In genomic region chr1:246769306-246769705, GRCh38 we compare ENCODE assay signal across 13 cellular contexts. TPM values are rescaled to one million over a fixed set of nuclear protein-coding genes. Genes with fewer than 3 reads are reported as not detected.
A peak's percentile ranks its signal among the peaks of the same experiment; 100 is the strongest.
DNase-seq lines count a peak whose midpoint lies in the region; ATAC-seq lines count a peak whose summit lies in the region.
"Had no signal": no experiment of that assay in that cellular context is flagged by ENCODE, and none has a peak within 500 bp of the region (broad histone marks: within the 10 kb centered on the region; RNA-seq: fewer than 3 reads in every experiment).

No MANE protein-coding gene starts in this region.

- in situ Hi-C loops in KBM-7 (cut with MboI; ENCODE audit: low pct_unique_long_range_greater_than_20kb, low sequenced_read_pairs): no loop called here

- H3K9me3 Mint-ChIP-seq in activated naive CD4-positive, alpha-beta T cell treated with anti-CD3 and anti-CD28 coated beads, Interleukin-2, amount 50 U/mL, for 72 hours: no peaks in the 10 kb centered on the region
- H3K9me3 Mint-ChIP-seq: activated T-helper 1 cell treated with anti-CD3 and anti-CD28 coated beads, Interleukin-12 subunit alpha, Interleukin-12 subunit beta, Interleukin-2, Interleukin-4 antibody, amounts not matched to agents 30 ng/mL and 10 ng/mL and 1 ng/mL, durations not matched to agents 14 hours and 24 hours and 36 hours; CD4-positive, alpha-beta T cell; natural killer cell had no signal

- no peak overlapping the region for H3K27ac Mint-ChIP-seq in activated naive CD4-positive, alpha-beta T cell treated with anti-CD3 and anti-CD28 coated beads, Interleukin-2, amount 50 U/mL, for 72 hours
- H3K27ac Mint-ChIP-seq: activated T-helper 1 cell treated with anti-CD3 and anti-CD28 coated beads, Interleukin-12 subunit alpha, Interleukin-12 subunit beta, Interleukin-2, Interleukin-4 antibody, amounts not matched to agents 30 ng/mL and 10 ng/mL and 1 ng/mL, durations not matched to agents 14 hours and 24 hours and 36 hours; CD4-positive, alpha-beta T cell; natural killer cell had no signal

- intact Hi-C loops in Right ventricle myocardium superior (cut with DNase I) (no loop called here), sciatic nerve (cut with DNase I) (no loop called here)

- DNase-seq in EL: peak; percentile 78
- peak; percentile 78 for DNase-seq in amniotic epithelial cell (ENCODE audit: low read depth)
- DNase-seq in Right ventricle myocardium superior: peak; percentile 73
- no peak for DNase-seq in sciatic nerve (ENCODE audit: low spot score)
- no peak for DNase-seq in NCI-H1417 (lab: John Stamatoyannopoulos, UW)
- DNase-seq in activated naive CD4-positive, alpha-beta T cell treated with anti-CD3 and anti-CD28 coated beads, Interleukin-2, amount 50 U/mL, for 72 hours (ENCODE audit: low spot score in 2 of 2): no peak
- no peak for DNase-seq in CD1c-positive myeloid dendritic cell (ENCODE audit: extremely low spot score)
- DNase-seq in KBM-7: no peak
- DNase-seq: CD4-positive, alpha-beta T cell; natural killer cell; NCI-H69; stimulated activated naive CD8-positive, alpha-beta T cell treated with anti-CD3 and anti-CD28 coated beads, Interleukin-15, Interleukin-2, amounts not matched to agents 100 U/mL and 50 U/mL, for 24 hours had no signal

- ATAC-seq in Right ventricle myocardium superior (ENCODE audit: poor library complexity): peak; percentile 94
- ATAC-seq in sciatic nerve: peak; percentile 94
- ATAC-seq in activated naive CD4-positive, alpha-beta T cell treated with anti-CD3 and anti-CD28 coated beads, Interleukin-2, amount 50 U/mL, for 72 hours: no peak
- ATAC-seq: natural killer cell; stimulated activated naive CD8-positive, alpha-beta T cell treated with anti-CD3 and anti-CD28 coated beads, Interleukin-15, Interleukin-2, amounts not matched to agents 100 U/mL and 50 U/mL, for 24 hours had no signal

- H3K36me3 Mint-ChIP-seq in activated naive CD4-positive, alpha-beta T cell treated with anti-CD3 and anti-CD28 coated beads, Interleukin-2, amount 50 U/mL, for 72 hours: peaks cover 0 to 6% of the 10 kb centered on the region in 2 donors
- H3K36me3 Mint-ChIP-seq: natural killer cell had no signal

RNA-seq across cellular contexts. Expression of gene SCCPDH, which starts 45.1 kb away (rescaled TPM):
- total RNA-seq in Right ventricle myocardium superior: 27.6 TPM
- total RNA-seq in sciatic nerve: 79.0 TPM
- total RNA-seq in activated naive CD4-positive, alpha-beta T cell treated with anti-CD3 and anti-CD28 coated beads, Interleukin-2, amount 50 U/mL, for 72 hours: 10 to 100 TPM; 13.5 to 32.3 TPM

Comparison
In these comparisons a context has a peak if more than half of its experiments do, and no peak if none do; other contexts are left out.
1. DNase-seq: peak in EL (single experiment), amniotic epithelial cell (single experiment) and Right ventricle myocardium superior (single experiment); none in sciatic nerve (single experiment), NCI-H1417 (0 of 3), activated naive CD4-positive, alpha-beta T cell treated with anti-CD3 and anti-CD28 coated beads, Interleukin-2, amount 50 U/mL, for 72 hours (0 of 2), CD1c-positive myeloid dendritic cell (single experiment) and KBM-7 (single experiment).
2. ATAC-seq: peak in Right ventricle myocardium superior (single experiment) and sciatic nerve (single experiment); none in activated naive CD4-positive, alpha-beta T cell treated with anti-CD3 and anti-CD28 coated beads, Interleukin-2, amount 50 U/mL, for 72 hours (0 of 2).